Comparison of ENCODE assay signal across 8 cellular contexts in the genomic region with DNA sequence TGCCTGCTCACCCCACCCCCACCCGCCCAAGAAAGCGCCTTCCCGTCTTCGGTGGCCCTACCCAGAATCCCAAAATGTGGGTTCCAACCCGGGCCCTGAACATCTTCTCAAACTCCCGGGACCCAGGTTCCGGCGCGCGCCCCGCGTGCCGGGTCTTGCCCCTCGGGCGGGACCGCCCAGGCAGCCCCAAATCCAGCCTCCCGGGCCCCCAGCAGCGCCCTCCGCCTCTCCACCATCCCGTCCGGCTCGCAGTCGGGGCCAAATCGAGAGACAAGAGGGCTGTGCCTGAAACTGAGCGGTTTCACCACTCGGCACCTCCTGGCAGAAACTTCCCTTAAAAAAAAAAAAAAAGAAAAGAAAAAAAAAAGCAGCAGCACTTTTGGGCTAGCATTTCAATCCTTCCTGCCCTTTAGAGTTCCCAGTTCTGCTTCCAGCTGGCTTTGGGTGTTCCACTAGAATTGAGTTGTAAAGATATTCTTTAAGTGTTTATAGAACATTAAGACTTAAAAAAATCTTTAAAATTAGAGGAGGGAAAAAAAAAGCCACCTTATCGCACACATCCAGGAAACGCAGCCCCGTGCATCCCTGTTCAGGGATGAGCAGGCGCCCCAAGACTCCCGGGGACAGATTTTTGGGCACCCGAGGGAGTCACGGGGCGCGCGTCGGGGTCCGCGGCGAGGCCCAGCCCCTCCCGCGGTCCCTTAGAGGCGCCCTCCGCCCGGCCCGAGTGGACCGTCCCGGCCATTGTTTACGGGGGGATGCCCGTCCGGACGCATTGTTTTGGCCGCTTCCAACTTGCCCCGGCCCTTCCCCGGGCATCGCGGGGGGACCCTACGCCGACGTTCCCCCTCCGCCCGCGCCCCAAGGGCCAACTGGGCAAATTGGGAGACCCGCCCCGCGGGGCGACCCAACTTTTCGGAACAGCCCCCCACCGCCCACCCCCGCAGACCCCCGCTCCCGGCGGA. TPM values are rescaled to one million over a fixed set of nuclear protein-coding genes. Genes with fewer than 3 reads are reported as not detected.
DNase-seq lines count a peak whose midpoint lies in the region; ATAC-seq, FAIRE-seq and TF ChIP-seq lines count a peak whose summit lies in the region.
"Not testable (repeated sequence)": the region's sequence is repeated elsewhere in the genome, so short reads cannot be mapped to it uniquely, and the experiment has no call there.

No MANE protein-coding gene starts in this region.

- not testable (repeated sequence) for H3K27me3 ChIP-seq in RWPE2 (ENCODE audit: insufficient read depth, poor library complexity, severe bottlenecking); endodermal cell (ENCODE audit: control insufficient read depth, insufficient read depth, low read length, poor library complexity, severe bottlenecking); liver (ENCODE audit: control insufficient read depth in 4 of 4, insufficient read depth in 4 of 4, low read length in 3 of 4); spleen (replicated peaks in 1 of 7)

- H3K36me3 ChIP-seq in RWPE2 (ENCODE audit: low read depth); endodermal cell (ENCODE audit: control insufficient read depth, insufficient read depth, low read length); liver (ENCODE audit: control insufficient read depth in 4 of 4, insufficient read depth in 3 of 4, low read depth in 1 of 4, low read length in 3 of 4); spleen: not testable (repeated sequence)

- peaks cover 14% of the 10 kb centered on the region for H3K36me3 Mint-ChIP-seq in activated T-helper 1 cell treated with anti-CD3 and anti-CD28 coated beads, Interleukin-12 subunit alpha, Interleukin-12 subunit beta, Interleukin-2, Interleukin-4 antibody, amounts not matched to agents 30 ng/mL and 10 ng/mL and 1 ng/mL, durations not matched to agents 14 hours and 24 hours and 36 hours (ENCODE audit: low read depth)
- not testable (repeated sequence) for H3K36me3 Mint-ChIP-seq in endodermal cell (ENCODE audit: low read depth)

- not testable (repeated sequence) for H3K27me3 Mint-ChIP-seq in activated T-helper 1 cell treated with anti-CD3 and anti-CD28 coated beads, Interleukin-12 subunit alpha, Interleukin-12 subunit beta, Interleukin-2, Interleukin-4 antibody, amounts not matched to agents 30 ng/mL and 10 ng/mL and 1 ng/mL, durations not matched to agents 14 hours and 24 hours and 36 hours (ENCODE audit: insufficient read depth); endodermal cell (ENCODE audit: insufficient read depth)

- peaks cover 38% of the 10 kb centered on the region for H3K4me1 ChIP-seq in RWPE2 (ENCODE audit: insufficient read depth, poor library complexity, severe bottlenecking)
- not testable (repeated sequence) for H3K4me1 ChIP-seq in endodermal cell (ENCODE audit: control insufficient read depth, insufficient read depth, low read length)
- H3K4me1 ChIP-seq in liver (ENCODE audit: control insufficient read depth in 4 of 4, insufficient read depth in 4 of 4, low read length in 3 of 4): peaks cover 5 to 18% (median 9%) of the 10 kb centered on the region in 4 donors
- H3K4me1 ChIP-seq in spleen: peaks cover 4 to 66% (median 46%) of the 10 kb centered on the region in 6 donors

- H3K27ac ChIP-seq in RWPE2 (ENCODE audit: poor library complexity, severe bottlenecking) (peak overlapping the region; percentile 91), endodermal cell (ENCODE audit: low read depth, low read length) (peak overlapping the region; percentile 85), liver (ENCODE audit: low read depth in 1 of 2, low read length in 2 of 2) (peak overlapping the region; percentile 97 to 99), spleen (peak overlapping the region; percentile 99 to 100 (median 100))

- ATAC-seq in HG03457 (IDR thresholded peaks at IDR 0.05; ENCODE audit: unreplicated experiment) (peak; percentile 25), RWPE2 (ENCODE audit: low read depth) (peak; percentile 12)

- not testable (repeated sequence) for TF ChIP-seq CTCF in AG09309 (IDR thresholded peaks at IDR 0.05; ENCODE audit: control insufficient read depth, insufficient read depth, low read depth, low read length, missing control alignments); RWPE2 (IDR thresholded peaks at IDR 0.05; ENCODE audit: poor library complexity, severe bottlenecking); endodermal cell (conservative IDR thresholded peaks at IDR 0.05); liver (IDR thresholded peaks at IDR 0.05; ENCODE audit: low read depth, low read length, missing input control); spleen (IDR thresholded peaks at IDR 0.05 in 8 of 11, conservative IDR thresholded peaks at IDR 0.05 in 3 of 11)

- peak overlapping the region; percentile 93 for H3K4me3 Mint-ChIP-seq in activated T-helper 1 cell treated with anti-CD3 and anti-CD28 coated beads, Interleukin-12 subunit alpha, Interleukin-12 subunit beta, Interleukin-2, Interleukin-4 antibody, amounts not matched to agents 30 ng/mL and 10 ng/mL and 1 ng/mL, durations not matched to agents 14 hours and 24 hours and 36 hours
- H3K4me3 Mint-ChIP-seq in endodermal cell: peak overlapping the region; percentile 89

- H3K9me3 Mint-ChIP-seq in activated T-helper 1 cell treated with anti-CD3 and anti-CD28 coated beads, Interleukin-12 subunit alpha, Interleukin-12 subunit beta, Interleukin-2, Interleukin-4 antibody, amounts not matched to agents 30 ng/mL and 10 ng/mL and 1 ng/mL, durations not matched to agents 14 hours and 24 hours and 36 hours; endodermal cell: not testable (repeated sequence)

- H3K4me3 ChIP-seq in AG09309 (ENCODE audit: control insufficient read depth, low read depth, low read length) (peak overlapping the region; percentile 81), RWPE2 (ENCODE audit: severe bottlenecking) (peak overlapping the region; percentile 61), endodermal cell (ENCODE audit: low read length) (peak overlapping the region; percentile 80), liver (ENCODE audit: low read depth in 1 of 3, low read length in 3 of 3) (peak overlapping the region; percentile 47 to 69 (median 65)), spleen (peak overlapping the region; percentile 62 to 87 (median 68))

- DNase-seq in AG09309 (ENCODE audit: low read depth); GM19239 (ENCODE audit: insufficient read length, low spot score): not testable (repeated sequence)
- DNase-seq in RWPE2 (ENCODE audit: low spot score): peak; percentile 91
- DNase-seq in activated T-helper 1 cell treated with anti-CD3 and anti-CD28 coated beads, Interleukin-12 subunit alpha, Interleukin-12 subunit beta, Interleukin-2, Interleukin-4 antibody, amounts not matched to agents 30 ng/mL and 10 ng/mL and 1 ng/mL, durations not matched to agents 14 hours and 24 hours and 36 hours (ENCODE audit: low spot score): peak; percentile 57
- peak; percentile 78 for DNase-seq in endodermal cell
- DNase-seq in spleen: peak; percentile 93

- TF ChIP-seq RAD21 in liver (IDR thresholded peaks at IDR 0.05): peak in 1 of 2 donors; percentile 6

- peak overlapping the region; percentile 84 for H3K27ac Mint-ChIP-seq in activated T-helper 1 cell treated with anti-CD3 and anti-CD28 coated beads, Interleukin-12 subunit alpha, Interleukin-12 subunit beta, Interleukin-2, Interleukin-4 antibody, amounts not matched to agents 30 ng/mL and 10 ng/mL and 1 ng/mL, durations not matched to agents 14 hours and 24 hours and 36 hours
- H3K27ac Mint-ChIP-seq in endodermal cell: peak overlapping the region; percentile 98

- H3K4me1 Mint-ChIP-seq in activated T-helper 1 cell treated with anti-CD3 and anti-CD28 coated beads, Interleukin-12 subunit alpha, Interleukin-12 subunit beta, Interleukin-2, Interleukin-4 antibody, amounts not matched to agents 30 ng/mL and 10 ng/mL and 1 ng/mL, durations not matched to agents 14 hours and 24 hours and 36 hours (ENCODE audit: low read depth): peaks cover 64% of the 10 kb centered on the region
- peaks cover 42% of the 10 kb centered on the region for H3K4me1 Mint-ChIP-seq in endodermal cell

- FAIRE-seq in GM19239 (lab: Jason Lieb, UNC): peak; percentile 52

- peak overlapping the region; percentile 84 for H3K9ac ChIP-seq in endodermal cell (ENCODE audit: extremely low read depth, low read length, poor library complexity, severe bottlenecking)
- peak overlapping the region; percentile 80 to 93 for H3K9ac ChIP-seq in liver (ENCODE audit: low read depth in 1 of 2, low read length in 2 of 2)

- WGBS in endodermal cell (ENCODE audit: insufficient coverage in 1 of 2, insufficient read length in 1 of 2), 2 experiments: 0% methylated on average over 10 to 73 of the region's 73 CpGs
- under 1% methylated on average over 73 of the region's 73 CpGs for WGBS in liver
- 0 to 1% (median 1%) methylated on average over 39 to 73 of the region's 73 CpGs for WGBS in spleen, 5 donors

- intact Hi-C loops in activated T-helper 1 cell treated with anti-CD3 and anti-CD28 coated beads, Interleukin-12 subunit alpha, Interleukin-12 subunit beta, Interleukin-2, Interleukin-4 antibody, amounts not matched to agents 30 ng/mL and 10 ng/mL and 1 ng/mL, durations not matched to agents 14 hours and 24 hours and 36 hours (cut with micrococcal nuclease); spleen (cut with DNase I; ENCODE audit: low total_unique reads): not testable (repeated sequence)

- peak in 1 of 3 donors; percentile 67 for TF ChIP-seq POLR2A in spleen (IDR thresholded peaks at IDR 0.05)

- H3K9me3 ChIP-seq in RWPE2 (ENCODE audit: severe bottlenecking); endodermal cell (ENCODE audit: control insufficient read depth, low read length); liver (ENCODE audit: control insufficient read depth in 4 of 4, low read length in 3 of 4); spleen: not testable (repeated sequence)

TF ChIP-seq in liver, 16 proteins besides CTCF, POLR2A, EP300 and RAD21:
- TF ChIP-seq TAF1 (conservative IDR thresholded peaks at IDR 0.05) (peak; percentile 63), YY1 (IDR thresholded peaks at IDR 0.05) (peak; percentile 11)

RNA-seq across cellular contexts. Expression of a gene that starts 0.9 kb away (rescaled TPM):
- 57.5 and 64.5 TPM in 2 replicates for total RNA-seq in activated T-helper 1 cell treated with anti-CD3 and anti-CD28 coated beads, Interleukin-12 subunit alpha, Interleukin-12 subunit beta, Interleukin-2, Interleukin-4 antibody, amounts not matched to agents 30 ng/mL and 10 ng/mL and 1 ng/mL, durations not matched to agents 14 hours and 24 hours and 36 hours
- total RNA-seq in endodermal cell (100 to 1,000 TPM; 100 to 123 TPM), liver (10 to 100 TPM; 14.9 to 16.3 TPM), spleen (10 to 100 TPM; 58.7 to 90.1 (median 87.5) TPM)
- 45.7 TPM for polyA plus RNA-seq in endodermal cell (2013, experiment 1 of 2)
- 46.1 TPM for polyA plus RNA-seq in endodermal cell (2013, experiment 2 of 2)
- polyA plus RNA-seq in liver (1 to 10 TPM; 4.2 to 7.6 TPM), spleen (10 to 100 TPM; 15.1 to 20.4 (median 15.3) TPM)
